In the genomic region with DNA sequence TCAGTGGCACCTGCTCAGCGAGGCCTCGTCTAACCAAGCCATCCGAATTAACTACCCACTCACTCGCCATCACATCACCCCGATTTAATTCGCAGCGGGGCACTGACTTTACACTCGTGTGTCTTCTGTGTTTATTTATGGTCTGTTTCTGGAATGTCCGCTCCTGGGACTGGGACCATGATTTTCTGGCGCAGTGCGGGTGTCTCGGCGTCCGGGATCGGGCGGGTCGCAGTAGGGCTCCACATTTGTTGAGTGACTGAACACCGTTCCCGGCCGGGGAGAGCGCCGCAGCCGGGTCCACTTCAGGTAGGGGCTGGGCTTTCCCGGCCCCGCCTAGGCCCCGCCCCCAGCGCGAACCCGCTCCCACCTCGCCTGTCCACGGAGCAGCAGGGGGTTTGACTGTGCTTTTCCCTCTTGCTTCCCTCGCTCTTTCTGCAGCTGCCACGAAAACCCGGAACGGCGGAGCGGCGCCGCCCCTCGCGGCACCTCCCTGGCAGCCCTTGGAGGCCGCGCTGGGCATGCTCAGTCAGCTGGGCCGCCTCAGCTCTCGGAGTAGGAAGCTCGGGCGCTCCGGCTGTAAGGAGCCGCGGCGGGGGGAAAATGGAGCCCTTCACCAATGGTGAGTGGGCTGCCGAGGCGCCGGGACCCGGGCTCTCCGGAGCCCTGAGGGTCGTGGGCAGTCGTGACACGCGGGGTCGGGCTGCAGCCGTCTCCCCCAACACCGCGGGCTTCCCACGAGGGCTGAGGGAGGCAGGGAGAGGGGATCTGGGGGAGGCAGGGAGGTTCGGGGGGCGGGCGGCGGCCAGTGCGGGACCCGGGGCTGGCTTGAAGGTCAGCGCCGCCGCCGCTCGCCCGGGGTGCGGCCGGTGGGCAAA, we compare ENCODE assay signal across 1 cellular context.
A peak's percentile ranks its signal among the peaks of the same experiment; 100 is the strongest.
TF ChIP-seq lines count a peak whose summit lies in the region.

A gene (plus strand): TSS at position 525 of the 875 bp plus-strand sequence. CDS start 76 bp downstream, at position 601.

TF ChIP-seq in HepG2, 621 proteins besides CTCF, POLR2A, EP300 and RAD21 (continued from another document and continues in another):
- TF ChIP-seq, protein P1, sequence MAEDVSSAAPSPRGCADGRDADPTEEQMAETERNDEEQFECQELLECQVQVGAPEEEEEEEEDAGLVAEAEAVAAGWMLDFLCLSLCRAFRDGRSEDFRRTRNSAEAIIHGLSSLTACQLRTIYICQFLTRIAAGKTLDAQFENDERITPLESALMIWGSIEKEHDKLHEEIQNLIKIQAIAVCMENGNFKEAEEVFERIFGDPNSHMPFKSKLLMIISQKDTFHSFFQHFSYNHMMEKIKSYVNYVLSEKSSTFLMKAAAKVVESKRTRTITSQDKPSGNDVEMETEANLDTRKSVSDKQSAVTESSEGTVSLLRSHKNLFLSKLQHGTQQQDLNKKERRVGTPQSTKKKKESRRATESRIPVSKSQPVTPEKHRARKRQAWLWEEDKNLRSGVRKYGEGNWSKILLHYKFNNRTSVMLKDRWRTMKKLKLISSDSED (CRISPR knock-in tag; IDR thresholded peaks at IDR 0.05), result 0 out of 2 replicates have a peak, but pooled peaks have one; percentile 43
- TF ChIP-seq, protein P2, sequence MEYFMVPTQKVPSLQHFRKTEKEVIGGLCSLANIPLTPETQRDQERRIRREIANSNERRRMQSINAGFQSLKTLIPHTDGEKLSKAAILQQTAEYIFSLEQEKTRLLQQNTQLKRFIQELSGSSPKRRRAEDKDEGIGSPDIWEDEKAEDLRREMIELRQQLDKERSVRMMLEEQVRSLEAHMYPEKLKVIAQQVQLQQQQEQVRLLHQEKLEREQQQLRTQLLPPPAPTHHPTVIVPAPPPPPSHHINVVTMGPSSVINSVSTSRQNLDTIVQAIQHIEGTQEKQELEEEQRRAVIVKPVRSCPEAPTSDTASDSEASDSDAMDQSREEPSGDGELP (IDR thresholded peaks at IDR 0.05; ENCODE audit: borderline replicate concordance, low read depth), result peak; percentile 88
- TF ChIP-seq, protein P3, sequence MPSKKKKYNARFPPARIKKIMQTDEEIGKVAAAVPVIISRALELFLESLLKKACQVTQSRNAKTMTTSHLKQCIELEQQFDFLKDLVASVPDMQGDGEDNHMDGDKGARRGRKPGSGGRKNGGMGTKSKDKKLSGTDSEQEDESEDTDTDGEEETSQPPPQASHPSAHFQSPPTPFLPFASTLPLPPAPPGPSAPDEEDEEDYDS (CRISPR knock-in tag; IDR thresholded peaks at IDR 0.05), result peak; percentile 82
- TF ChIP-seq RXRA (CRISPR knock-in tag; IDR thresholded peaks at IDR 0.05), result peak; percentile 54
- TF ChIP-seq, protein P4, sequence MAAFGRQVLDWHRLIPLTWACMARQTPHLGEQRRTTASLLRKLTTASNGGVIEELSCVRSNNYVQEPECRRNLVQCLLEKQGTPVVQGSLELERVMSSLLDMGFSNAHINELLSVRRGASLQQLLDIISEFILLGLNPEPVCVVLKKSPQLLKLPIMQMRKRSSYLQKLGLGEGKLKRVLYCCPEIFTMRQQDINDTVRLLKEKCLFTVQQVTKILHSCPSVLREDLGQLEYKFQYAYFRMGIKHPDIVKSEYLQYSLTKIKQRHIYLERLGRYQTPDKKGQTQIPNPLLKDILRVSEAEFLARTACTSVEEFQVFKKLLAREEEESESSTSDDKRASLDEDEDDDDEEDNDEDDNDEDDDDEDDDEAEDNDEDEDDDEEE (CRISPR knock-in tag; IDR thresholded peaks at IDR 0.05), result no peak
- peak; percentile 24; the same call in 1 of the 2 replicates for TF ChIP-seq ZNF343 (CRISPR knock-in tag; IDR thresholded peaks at IDR 0.05)
- TF ChIP-seq TARDBP (CRISPR knock-in tag; IDR thresholded peaks at IDR 0.05), result peak; percentile 88; the same call in 1 of the 2 replicates
- peak; percentile 97; the same call in 1 of the 2 replicates for TF ChIP-seq ZNF292 (CRISPR knock-in tag; IDR thresholded peaks at IDR 0.05; ENCODE audit: borderline replicate concordance, low read depth)
- TF ChIP-seq, protein P5, sequence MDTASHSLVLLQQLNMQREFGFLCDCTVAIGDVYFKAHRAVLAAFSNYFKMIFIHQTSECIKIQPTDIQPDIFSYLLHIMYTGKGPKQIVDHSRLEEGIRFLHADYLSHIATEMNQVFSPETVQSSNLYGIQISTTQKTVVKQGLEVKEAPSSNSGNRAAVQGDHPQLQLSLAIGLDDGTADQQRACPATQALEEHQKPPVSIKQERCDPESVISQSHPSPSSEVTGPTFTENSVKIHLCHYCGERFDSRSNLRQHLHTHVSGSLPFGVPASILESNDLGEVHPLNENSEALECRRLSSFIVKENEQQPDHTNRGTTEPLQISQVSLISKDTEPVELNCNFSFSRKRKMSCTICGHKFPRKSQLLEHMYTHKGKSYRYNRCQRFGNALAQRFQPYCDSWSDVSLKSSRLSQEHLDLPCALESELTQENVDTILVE (CRISPR knock-in tag; IDR thresholded peaks at IDR 0.05), result no peak
- 0 out of 2 replicates have a peak, but pooled peaks have one; percentile 56 for TF ChIP-seq HOXD1 (CRISPR knock-in tag; IDR thresholded peaks at IDR 0.05)
- TF ChIP-seq PITX1 (CRISPR knock-in tag; IDR thresholded peaks at IDR 0.05), result 0 out of 2 replicates have a peak, but pooled peaks have one; percentile 55
- TF ChIP-seq, protein P6, sequence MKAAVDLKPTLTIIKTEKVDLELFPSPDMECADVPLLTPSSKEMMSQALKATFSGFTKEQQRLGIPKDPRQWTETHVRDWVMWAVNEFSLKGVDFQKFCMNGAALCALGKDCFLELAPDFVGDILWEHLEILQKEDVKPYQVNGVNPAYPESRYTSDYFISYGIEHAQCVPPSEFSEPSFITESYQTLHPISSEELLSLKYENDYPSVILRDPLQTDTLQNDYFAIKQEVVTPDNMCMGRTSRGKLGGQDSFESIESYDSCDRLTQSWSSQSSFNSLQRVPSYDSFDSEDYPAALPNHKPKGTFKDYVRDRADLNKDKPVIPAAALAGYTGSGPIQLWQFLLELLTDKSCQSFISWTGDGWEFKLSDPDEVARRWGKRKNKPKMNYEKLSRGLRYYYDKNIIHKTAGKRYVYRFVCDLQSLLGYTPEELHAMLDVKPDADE (CRISPR knock-in tag; IDR thresholded peaks at IDR 0.05), result peak; percentile 33; the same call in 1 of the 2 replicates
- TF ChIP-seq EED (CRISPR knock-in tag; IDR thresholded peaks at IDR 0.05), result peak; percentile 51; the same call in 1 of the 2 replicates
- no peak for TF ChIP-seq SP140L (CRISPR knock-in tag; IDR thresholded peaks at IDR 0.05; ENCODE audit: borderline replicate concordance)
- peak; percentile 84 for TF ChIP-seq PHF8 (CRISPR knock-in tag; IDR thresholded peaks at IDR 0.05)
- TF ChIP-seq KDM1A (CRISPR knock-in tag; IDR thresholded peaks at IDR 0.05), result peak; percentile 74
- TF ChIP-seq MBD4 (IDR thresholded peaks at IDR 0.05; ENCODE audit: borderline replicate concordance, low read length), result no peak
- no peak for TF ChIP-seq STAG1 (CRISPR knock-in tag; IDR thresholded peaks at IDR 0.05)
- TF ChIP-seq, protein P7, sequence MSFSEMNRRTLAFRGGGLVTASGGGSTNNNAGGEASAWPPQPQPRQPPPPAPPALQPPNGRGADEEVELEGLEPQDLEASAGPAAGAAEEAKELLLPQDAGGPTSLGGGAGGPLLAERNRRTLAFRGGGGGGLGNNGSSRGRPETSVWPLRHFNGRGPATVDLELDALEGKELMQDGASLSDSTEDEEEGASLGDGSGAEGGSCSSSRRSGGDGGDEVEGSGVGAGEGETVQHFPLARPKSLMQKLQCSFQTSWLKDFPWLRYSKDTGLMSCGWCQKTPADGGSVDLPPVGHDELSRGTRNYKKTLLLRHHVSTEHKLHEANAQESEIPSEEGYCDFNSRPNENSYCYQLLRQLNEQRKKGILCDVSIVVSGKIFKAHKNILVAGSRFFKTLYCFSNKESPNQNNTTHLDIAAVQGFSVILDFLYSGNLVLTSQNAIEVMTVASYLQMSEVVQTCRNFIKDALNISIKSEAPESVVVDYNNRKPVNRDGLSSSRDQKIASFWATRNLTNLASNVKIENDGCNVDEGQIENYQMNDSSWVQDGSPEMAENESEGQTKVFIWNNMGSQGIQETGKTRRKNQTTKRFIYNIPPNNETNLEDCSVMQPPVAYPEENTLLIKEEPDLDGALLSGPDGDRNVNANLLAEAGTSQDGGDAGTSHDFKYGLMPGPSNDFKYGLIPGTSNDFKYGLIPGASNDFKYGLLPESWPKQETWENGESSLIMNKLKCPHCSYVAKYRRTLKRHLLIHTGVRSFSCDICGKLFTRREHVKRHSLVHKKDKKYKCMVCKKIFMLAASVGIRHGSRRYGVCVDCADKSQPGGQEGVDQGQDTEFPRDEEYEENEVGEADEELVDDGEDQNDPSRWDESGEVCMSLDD (CRISPR knock-in tag; IDR thresholded peaks at IDR 0.05; ENCODE audit: borderline replicate concordance), result peak; percentile 58; the same call in 1 of the 2 replicates
- TF ChIP-seq ZNF782 (CRISPR knock-in tag; IDR thresholded peaks at IDR 0.05; ENCODE audit: borderline replicate concordance), result peak; percentile 48; the same call in 1 of the 2 replicates
- TF ChIP-seq MTA1 (CRISPR knock-in tag; IDR thresholded peaks at IDR 0.05; ENCODE audit: borderline replicate concordance), result no peak
- TF ChIP-seq NKX3-1 (CRISPR knock-in tag; IDR thresholded peaks at IDR 0.05), result no peak; the same call in 1 of the 2 replicates
- peak; percentile 48; the same call in 1 of the 2 replicates for TF ChIP-seq REPIN1 (CRISPR knock-in tag; IDR thresholded peaks at IDR 0.05; ENCODE audit: borderline replicate concordance, low read depth)
- TF ChIP-seq GFI1 (CRISPR knock-in tag; IDR thresholded peaks at IDR 0.05; ENCODE audit: borderline replicate concordance), result peak; percentile 34; the same call in 1 of the 2 replicates
- TF ChIP-seq, protein P8, sequence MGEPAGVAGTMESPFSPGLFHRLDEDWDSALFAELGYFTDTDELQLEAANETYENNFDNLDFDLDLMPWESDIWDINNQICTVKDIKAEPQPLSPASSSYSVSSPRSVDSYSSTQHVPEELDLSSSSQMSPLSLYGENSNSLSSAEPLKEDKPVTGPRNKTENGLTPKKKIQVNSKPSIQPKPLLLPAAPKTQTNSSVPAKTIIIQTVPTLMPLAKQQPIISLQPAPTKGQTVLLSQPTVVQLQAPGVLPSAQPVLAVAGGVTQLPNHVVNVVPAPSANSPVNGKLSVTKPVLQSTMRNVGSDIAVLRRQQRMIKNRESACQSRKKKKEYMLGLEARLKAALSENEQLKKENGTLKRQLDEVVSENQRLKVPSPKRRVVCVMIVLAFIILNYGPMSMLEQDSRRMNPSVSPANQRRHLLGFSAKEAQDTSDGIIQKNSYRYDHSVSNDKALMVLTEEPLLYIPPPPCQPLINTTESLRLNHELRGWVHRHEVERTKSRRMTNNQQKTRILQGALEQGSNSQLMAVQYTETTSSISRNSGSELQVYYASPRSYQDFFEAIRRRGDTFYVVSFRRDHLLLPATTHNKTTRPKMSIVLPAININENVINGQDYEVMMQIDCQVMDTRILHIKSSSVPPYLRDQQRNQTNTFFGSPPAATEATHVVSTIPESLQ (CRISPR knock-in tag; conservative IDR thresholded peaks at IDR 0.05), result no peak
- peak; percentile 72 for TF ChIP-seq CCAR2 (optimal IDR thresholded peaks at IDR 0.05; ENCODE audit: low read depth, low read length)
- peak; percentile 64 for TF ChIP-seq ZNF124 (CRISPR knock-in tag; IDR thresholded peaks at IDR 0.05)
- TF ChIP-seq REL (CRISPR knock-in tag; conservative IDR thresholded peaks at IDR 0.05), result peak; percentile 13; the same call in 1 of the 2 replicates
- 0 out of 2 replicates have a peak, but pooled peaks have one; percentile 49 for TF ChIP-seq ZNF101 (CRISPR knock-in tag; IDR thresholded peaks at IDR 0.05; ENCODE audit: borderline replicate concordance, low read depth)
- TF ChIP-seq, protein P9, sequence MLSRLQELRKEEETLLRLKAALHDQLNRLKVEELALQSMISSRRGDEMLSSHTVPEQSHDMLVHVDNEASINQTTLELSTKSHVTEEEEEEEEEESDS (CRISPR knock-in tag; IDR thresholded peaks at IDR 0.05; ENCODE audit: borderline replicate concordance), result no peak; the same call in 1 of the 2 replicates
- 0 out of 2 replicates have a peak, but pooled peaks have one; percentile 68 for TF ChIP-seq ZNF891 (CRISPR knock-in tag; IDR thresholded peaks at IDR 0.05)
- TF ChIP-seq, protein P10, sequence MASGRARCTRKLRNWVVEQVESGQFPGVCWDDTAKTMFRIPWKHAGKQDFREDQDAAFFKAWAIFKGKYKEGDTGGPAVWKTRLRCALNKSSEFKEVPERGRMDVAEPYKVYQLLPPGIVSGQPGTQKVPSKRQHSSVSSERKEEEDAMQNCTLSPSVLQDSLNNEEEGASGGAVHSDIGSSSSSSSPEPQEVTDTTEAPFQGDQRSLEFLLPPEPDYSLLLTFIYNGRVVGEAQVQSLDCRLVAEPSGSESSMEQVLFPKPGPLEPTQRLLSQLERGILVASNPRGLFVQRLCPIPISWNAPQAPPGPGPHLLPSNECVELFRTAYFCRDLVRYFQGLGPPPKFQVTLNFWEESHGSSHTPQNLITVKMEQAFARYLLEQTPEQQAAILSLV (CRISPR knock-in tag; IDR thresholded peaks at IDR 0.05; ENCODE audit: borderline replicate concordance), result peak; percentile 85
- TF ChIP-seq PCBP1 (IDR thresholded peaks at IDR 0.05; ENCODE audit: borderline replicate concordance, low read depth, low read length), result peak; percentile 79; the same call in 1 of the 2 replicates
- TF ChIP-seq ZFY (CRISPR knock-in tag; IDR thresholded peaks at IDR 0.05), result peak; percentile 86
- TF ChIP-seq MTF1 (CRISPR knock-in tag; IDR thresholded peaks at IDR 0.05), result no peak
- TF ChIP-seq NFATC3 (CRISPR knock-in tag; IDR thresholded peaks at IDR 0.05), result no peak
- TF ChIP-seq ZNF546 (CRISPR knock-in tag; conservative IDR thresholded peaks at IDR 0.05), result no peak
- TF ChIP-seq, protein P11, sequence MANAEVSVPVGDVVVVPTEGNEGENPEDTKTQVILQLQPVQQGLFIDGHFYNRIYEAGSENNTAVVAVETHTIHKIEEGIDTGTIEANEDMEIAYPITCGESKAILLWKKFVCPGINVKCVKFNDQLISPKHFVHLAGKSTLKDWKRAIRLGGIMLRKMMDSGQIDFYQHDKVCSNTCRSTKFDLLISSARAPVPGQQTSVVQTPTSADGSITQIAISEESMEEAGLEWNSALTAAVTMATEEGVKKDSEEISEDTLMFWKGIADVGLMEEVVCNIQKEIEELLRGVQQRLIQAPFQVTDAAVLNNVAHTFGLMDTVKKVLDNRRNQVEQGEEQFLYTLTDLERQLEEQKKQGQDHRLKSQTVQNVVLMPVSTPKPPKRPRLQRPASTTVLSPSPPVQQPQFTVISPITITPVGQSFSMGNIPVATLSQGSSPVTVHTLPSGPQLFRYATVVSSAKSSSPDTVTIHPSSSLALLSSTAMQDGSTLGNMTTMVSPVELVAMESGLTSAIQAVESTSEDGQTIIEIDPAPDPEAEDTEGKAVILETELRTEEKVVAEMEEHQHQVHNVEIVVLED (CRISPR knock-in tag; IDR thresholded peaks at IDR 0.05; ENCODE audit: borderline replicate concordance), result peak; percentile 60
- TF ChIP-seq NFYB (CRISPR knock-in tag; IDR thresholded peaks at IDR 0.05), result peak; percentile 49; the same call in 1 of the 2 replicates
- TF ChIP-seq ZNF775 (CRISPR knock-in tag; IDR thresholded peaks at IDR 0.05; ENCODE audit: borderline replicate concordance), result no peak
- TF ChIP-seq SNAI1 (CRISPR knock-in tag; IDR thresholded peaks at IDR 0.05; ENCODE audit: borderline replicate concordance), result no peak
